1 cellular context compared by ENCODE assay signal in the genomic region with DNA sequence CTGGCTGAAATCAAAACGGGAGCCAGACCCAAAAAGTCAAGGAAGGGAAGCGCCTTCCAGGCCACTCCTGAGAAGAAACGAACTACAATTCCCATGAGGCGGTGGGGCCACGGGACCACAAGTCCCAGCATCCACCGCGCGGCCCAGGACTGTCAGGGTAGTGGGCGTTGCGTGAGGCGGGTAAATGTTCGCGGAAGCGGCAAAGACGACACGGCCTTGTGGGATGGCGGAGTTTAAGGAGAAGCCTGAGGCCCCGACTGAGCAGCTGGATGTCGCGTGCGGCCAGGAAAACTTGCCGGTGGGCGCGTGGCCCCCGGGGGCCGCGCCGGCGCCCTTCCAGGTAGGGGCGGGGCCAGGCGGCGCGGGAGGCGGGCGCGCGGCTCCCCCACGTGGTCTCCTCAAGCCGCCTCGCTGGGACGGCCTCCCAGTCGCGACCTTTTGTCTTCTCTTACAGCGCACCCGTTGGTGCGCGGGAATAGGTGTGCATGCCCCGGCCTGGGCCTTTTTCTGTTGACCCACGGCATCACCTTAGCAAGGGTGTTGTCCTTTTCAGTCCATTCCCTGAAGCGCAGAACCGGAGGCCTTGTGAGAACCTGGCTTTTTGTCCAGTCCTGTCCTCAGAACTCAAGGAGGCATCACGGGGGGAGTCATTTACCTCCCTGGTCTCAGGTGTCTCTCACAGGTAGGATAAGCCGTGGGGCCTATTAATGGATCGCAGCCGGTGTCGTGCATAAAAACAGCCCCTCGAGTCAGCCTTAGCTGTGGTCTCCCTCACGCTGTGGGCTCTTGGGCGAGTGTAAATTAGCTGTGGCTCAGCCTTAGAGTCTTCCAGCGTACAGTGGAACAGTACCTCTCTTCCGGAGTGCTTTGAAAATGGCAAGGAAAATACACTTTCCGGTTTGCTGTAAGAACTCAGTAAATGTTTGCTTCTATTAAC.
TF ChIP-seq lines count a peak whose summit lies in the region.

SETMAR (plus strand) TSS at position 183 of the 937 bp plus-strand sequence; CDS start at position 185, 2 bp downstream.

TF ChIP-seq in IMR-90, 13 proteins besides CTCF, POLR2A, EP300 and RAD21 (continued from another document):
- TF ChIP-seq, protein P1, sequence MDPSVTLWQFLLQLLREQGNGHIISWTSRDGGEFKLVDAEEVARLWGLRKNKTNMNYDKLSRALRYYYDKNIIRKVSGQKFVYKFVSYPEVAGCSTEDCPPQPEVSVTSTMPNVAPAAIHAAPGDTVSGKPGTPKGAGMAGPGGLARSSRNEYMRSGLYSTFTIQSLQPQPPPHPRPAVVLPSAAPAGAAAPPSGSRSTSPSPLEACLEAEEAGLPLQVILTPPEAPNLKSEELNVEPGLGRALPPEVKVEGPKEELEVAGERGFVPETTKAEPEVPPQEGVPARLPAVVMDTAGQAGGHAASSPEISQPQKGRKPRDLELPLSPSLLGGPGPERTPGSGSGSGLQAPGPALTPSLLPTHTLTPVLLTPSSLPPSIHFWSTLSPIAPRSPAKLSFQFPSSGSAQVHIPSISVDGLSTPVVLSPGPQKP (IDR thresholded peaks at IDR 0.05; ENCODE audit: borderline replicate concordance, low read depth, low read length) = no peak
- no peak for TF ChIP-seq CEBPB (IDR thresholded peaks at IDR 0.05; ENCODE audit: low read depth, low read length)
- TF ChIP-seq NFE2L2 (IDR thresholded peaks at IDR 0.05; ENCODE audit: low read depth, low read length) = no peak
- TF ChIP-seq SMC3 (IDR thresholded peaks at IDR 0.05; ENCODE audit: low read depth, low read length) = no peak
